ENCODE assay signal across 32 cellular contexts in genomic region chr16:29777576-29778360, GRCh38. TPM values are rescaled to one million over a fixed set of nuclear protein-coding genes. Genes with fewer than 3 reads are reported as not detected.
DNase-seq lines count a peak whose midpoint lies in the region; ATAC-seq, FAIRE-seq and TF ChIP-seq lines count a peak whose summit lies in the region.
"Had no signal": no experiment of that assay in that cellular context is flagged by ENCODE, and none has a peak within 500 bp of the region (broad histone marks: within the 10 kb centered on the region; RNA-seq: fewer than 3 reads in every experiment).

TSS of gene ZG16 (plus strand) at chr16:29778256. CDS start at chr16:29779267, 1,011 bp downstream.

- H3K4me1 ChIP-seq in small intestine (ENCODE audit: control insufficient read depth in 2 of 2, insufficient read depth in 1 of 2, low read depth in 1 of 2, low read length in 1 of 2) (no peaks in the 10 kb centered on the region), endodermal cell (ENCODE audit: control insufficient read depth, insufficient read depth, low read length) (no peaks in the 10 kb centered on the region)
- H3K4me1 ChIP-seq: tibial nerve had no signal

- peaks cover 14% of the 10 kb centered on the region for H3K27me3 Mint-ChIP-seq in activated CD4-positive, alpha-beta T cell treated with anti-CD3 and anti-CD28 coated beads, Interleukin-2, amount 10 ng/mL, durations not matched to agents 7 days and 5 days
- H3K27me3 Mint-ChIP-seq in endodermal cell (ENCODE audit: insufficient read depth): peaks cover 39% of the 10 kb centered on the region
- H3K27me3 Mint-ChIP-seq: activated CD4-positive, alpha-beta T cell treated with anti-CD3 and anti-CD28 coated beads for 36 hours; central memory CD8-positive, alpha-beta T cell had no signal

- CTCF ChIA-PET in activated CD4-positive, alpha-beta T cell treated with anti-CD3 and anti-CD28 coated beads, Interleukin-2, amount 10 ng/mL, durations not matched to agents 7 days and 5 days (lab: Charles Lee): interaction anchor here (0.6 to 4.8 kb wide), 4 partner anchors 12 to 70 kb away, joined by 3 to 20 read pairs (median 3); partner anchors contain the start of gene KIF22

- no peak for TF ChIP-seq CTCF in endodermal cell (conservative IDR thresholded peaks at IDR 0.05)

- peaks cover 10% of the 10 kb centered on the region for H3K4me1 Mint-ChIP-seq in activated CD4-positive, alpha-beta T cell treated with anti-CD3 and anti-CD28 coated beads, Interleukin-2, amount 10 ng/mL, durations not matched to agents 7 days and 5 days
- no peaks in the 10 kb centered on the region for H3K4me1 Mint-ChIP-seq in endodermal cell
- H3K4me1 Mint-ChIP-seq: nephron had no signal

- POLR2A ChIA-PET in activated CD4-positive, alpha-beta T cell treated with anti-CD3 and anti-CD28 coated beads, Interleukin-2, amount 10 ng/mL, durations not matched to agents 7 days and 5 days (lab: Charles Lee): no interaction called here

- H3K4me3 Mint-ChIP-seq in activated CD4-positive, alpha-beta T cell treated with anti-CD3 and anti-CD28 coated beads, Interleukin-2, amount 10 ng/mL, durations not matched to agents 7 days and 5 days: no peak within 1 kb of the TSS
- no peak within 1 kb of the TSS for H3K4me3 Mint-ChIP-seq in endodermal cell
- H3K4me3 Mint-ChIP-seq: activated CD4-positive, alpha-beta T cell treated with anti-CD3 and anti-CD28 coated beads for 36 hours; central memory CD8-positive, alpha-beta T cell; nephron had no signal

- H3K9me3 Mint-ChIP-seq in activated CD4-positive, alpha-beta T cell treated with anti-CD3 and anti-CD28 coated beads, Interleukin-2, amount 10 ng/mL, durations not matched to agents 7 days and 5 days: no peaks in the 10 kb centered on the region
- no peaks in the 10 kb centered on the region for H3K9me3 Mint-ChIP-seq in endodermal cell
- H3K9me3 Mint-ChIP-seq: central memory CD8-positive, alpha-beta T cell; nephron had no signal

- H3K27ac ChIP-seq in small intestine (ENCODE audit: low read depth in 1 of 2, low read length in 1 of 2) (no peak within 1 kb of the TSS), endodermal cell (ENCODE audit: low read depth, low read length) (no peak within 1 kb of the TSS)
- H3K27ac ChIP-seq: ovary, tibial nerve had no signal

- H3K27me3 ChIP-seq in small intestine (ENCODE audit: control insufficient read depth in 2 of 2, insufficient read depth in 2 of 2, low read length in 2 of 2): no peaks in the 10 kb centered on the region
- H3K27me3 ChIP-seq in endodermal cell (ENCODE audit: control insufficient read depth, insufficient read depth, low read length, poor library complexity, severe bottlenecking): no peaks in the 10 kb centered on the region
- H3K27me3 ChIP-seq: ovary had no signal

- ATAC-seq in esophagus mucosa (peak; percentile 15), HG02973 (IDR thresholded peaks at IDR 0.05; ENCODE audit: unreplicated experiment) (no peak)
- ATAC-seq: activated CD4-positive, alpha-beta T cell treated with anti-CD3 and anti-CD28 coated beads for 36 hours; left ventricle myocardium superior had no signal

- 72 to 82% (median 77%) methylated on average over 10 of the region's 10 CpGs for WGBS in small intestine, 3 donors
- WGBS in endodermal cell (ENCODE audit: insufficient coverage in 1 of 2, insufficient read length in 1 of 2), 2 experiments: 73 to 99% methylated on average over 7 to 10 of the region's 10 CpGs

- no peak for DNase-seq in activated CD4-positive, alpha-beta T cell treated with anti-CD3 and anti-CD28 coated beads, Interleukin-2, amount 10 ng/mL, durations not matched to agents 7 days and 5 days
- DNase-seq in activated CD4-positive, alpha-beta T cell treated with anti-CD3 and anti-CD28 coated beads, Interleukin-2, amount 50 U/mL, for 1 hour: no peak
- DNase-seq in NCI-H69 (lab: John Stamatoyannopoulos, UW) (peak; percentile 46), small intestine (peak; percentile 59), endodermal cell (no peak), inferior parietal cortex (ENCODE audit: extremely low spot score) (no peak)
- DNase-seq: ACHN; activated CD4-positive, alpha-beta T cell treated with anti-CD3 and anti-CD28 coated beads for 36 hours; activated CD8-positive, alpha-beta memory T cell treated with anti-CD3 and anti-CD28 coated beads for 24 hours; activated gamma-delta T cell; COR-L47; DMS79 treated with DMSO at 0.1 percent for 48 hours; GF-D8; KG1; left ventricle myocardium superior; midbrain; NCI-H1417 treated with DMSO at 0.1 percent for 48 hours; NCI-H345; ovary; retina; stimulated activated CD4-positive, alpha-beta T cell treated with anti-CD3 and anti-CD28 coated beads, Interleukin-2, amount 100 ng/mL, for 24 hours; T-helper 2 cell had no signal

- no peak for FAIRE-seq in small intestine (lab: Jason Lieb, UNC)
- FAIRE-seq: endothelial cell of umbilical vein, H54, HTR-8/SVneo had no signal

- H3K9me3 ChIP-seq in small intestine (ENCODE audit: control insufficient read depth, low read depth): no peaks in the 10 kb centered on the region
- no peaks in the 10 kb centered on the region for H3K9me3 ChIP-seq in endodermal cell (ENCODE audit: control insufficient read depth, low read length)
- H3K9me3 ChIP-seq: ovary, tibial nerve had no signal

- no peak within 1 kb of the TSS for H3K9ac ChIP-seq in endodermal cell (ENCODE audit: extremely low read depth, low read length, poor library complexity, severe bottlenecking)

- peak within 1 kb of the TSS; percentile 19 for H3K27ac Mint-ChIP-seq in activated CD4-positive, alpha-beta T cell treated with anti-CD3 and anti-CD28 coated beads, Interleukin-2, amount 10 ng/mL, durations not matched to agents 7 days and 5 days
- no peak within 1 kb of the TSS for H3K27ac Mint-ChIP-seq in endodermal cell
- H3K27ac Mint-ChIP-seq: activated CD4-positive, alpha-beta T cell treated with anti-CD3 and anti-CD28 coated beads for 36 hours; nephron had no signal

- peaks cover 2% of the 10 kb centered on the region for H3K36me3 Mint-ChIP-seq in activated CD4-positive, alpha-beta T cell treated with anti-CD3 and anti-CD28 coated beads, Interleukin-2, amount 10 ng/mL, durations not matched to agents 7 days and 5 days (ENCODE audit: low read depth)
- no peaks in the 10 kb centered on the region for H3K36me3 Mint-ChIP-seq in endodermal cell (ENCODE audit: low read depth)

- H3K36me3 ChIP-seq in small intestine (ENCODE audit: control insufficient read depth in 2 of 2, insufficient read depth in 2 of 2, low read length in 2 of 2) (no peaks in the 10 kb centered on the region), endodermal cell (ENCODE audit: control insufficient read depth, insufficient read depth, low read length) (no peaks in the 10 kb centered on the region)
- H3K36me3 ChIP-seq: ovary, tibial nerve had no signal

- H3K4me3 ChIP-seq in small intestine (ENCODE audit: low read depth in 1 of 2, low read length in 2 of 2) (no peak within 1 kb of the TSS), endodermal cell (ENCODE audit: low read length) (no peak within 1 kb of the TSS)
- H3K4me3 ChIP-seq: ovary, tibial nerve had no signal

RNA-seq across cellular contexts. Expression of gene ZG16, which starts in this region (rescaled TPM):
- not detected for total RNA-seq in activated CD4-positive, alpha-beta T cell treated with anti-CD3 and anti-CD28 coated beads, Interleukin-2, amount 10 ng/mL, durations not matched to agents 7 days and 5 days
- total RNA-seq in esophagus mucosa (not detected), endodermal cell (not detected)
- polyA plus RNA-seq in small intestine: 100 to 1,000 TPM in 1 of 3 donors, 10 to 100 TPM in 2; 19.3 to 186 (median 75.4) TPM
- not detected for polyA plus RNA-seq in endodermal cell (2013, experiment 1 of 2)
- polyA plus RNA-seq in endodermal cell (2013, experiment 2 of 2): not detected
- total RNA-seq: activated CD4-positive, alpha-beta T cell treated with anti-CD3 and anti-CD28 coated beads for 36 hours; endothelial cell of umbilical vein; glomerular endothelial cell; left ventricle myocardium superior; tibial nerve had no signal
- polyA plus RNA-seq: BJ, endothelial cell of umbilical vein, ovary had no signal

Comparison
In these comparisons a context has a peak if more than half of its experiments do, and no peak if none do; other contexts are left out.
1. Peak in ATAC-seq in esophagus mucosa; RNA of the gene not detected or under 1 TPM.
2. DNase-seq: peak in NCI-H69 (single experiment) and small intestine (single experiment); none in activated CD4-positive, alpha-beta T cell treated with anti-CD3 and anti-CD28 coated beads, Interleukin-2, amount 10 ng/mL, durations not matched to agents 7 days and 5 days (single experiment), activated CD4-positive, alpha-beta T cell treated with anti-CD3 and anti-CD28 coated beads, Interleukin-2, amount 50 U/mL, for 1 hour (single experiment), endodermal cell (single experiment) and inferior parietal cortex (single experiment).